17 cellular contexts compared by ENCODE assay signal in genomic region chr17:17929655-17930380, GRCh38. TPM values are rescaled to one million over a fixed set of nuclear protein-coding genes. Genes with fewer than 3 reads are reported as not detected.
A peak's percentile ranks its signal among the peaks of the same experiment; 100 is the strongest.
DNase-seq lines count a peak whose midpoint lies in the region; ATAC-seq, FAIRE-seq and TF ChIP-seq lines count a peak whose summit lies in the region.
"Had no signal": no experiment of that assay in that cellular context is flagged by ENCODE, and none has a peak within 500 bp of the region (broad histone marks: within the 10 kb centered on the region; RNA-seq: fewer than 3 reads in every experiment).

No MANE protein-coding gene starts in this region.

- CTCF ChIA-PET in endothelial cell of umbilical vein (lab: Charles Lee), result interaction anchor here (3.0 kb wide), 1 partner anchor 11 kb away, joined by 20 read pairs; no protein-coding TSS in a partner anchor

- H3K4me3 Mint-ChIP-seq in type B pancreatic cell, result no peak overlapping the region
- H3K4me3 Mint-ChIP-seq: activated B cell treated with CpG ODN at 0.5 μM for 24 hours; activated naive CD8-positive, alpha-beta T cell treated with anti-CD3 and anti-CD28 coated beads, Interleukin-2, amount 10 ng/mL, durations not matched to agents 7 days and 5 days; CD8-positive, alpha-beta T cell; stimulated activated memory B cell treated with anti-CD40 and anti-IgM and Interleukin-4, amounts not matched to agents 10 μg/mL and 1 μg/mL and 100 μg/mL, for 72 hours had no signal

- no peaks in the 10 kb centered on the region for H3K36me3 ChIP-seq in endothelial cell of umbilical vein (ENCODE audit: control insufficient read depth in 2 of 2, extremely low read depth in 1 of 2, insufficient read depth in 2 of 2, low read length in 2 of 2)
- no peaks in the 10 kb centered on the region for H3K36me3 ChIP-seq in mesodermal cell (ENCODE audit: control insufficient read depth, insufficient read depth, low read length)
- H3K36me3 ChIP-seq: colonic mucosa had no signal

- H3K4me1 Mint-ChIP-seq in type B pancreatic cell (ENCODE audit: unreplicated experiment), result peaks cover 57% of the 10 kb centered on the region

- no peak for ATAC-seq in GM18511 (IDR thresholded peaks at IDR 0.05; ENCODE audit: unreplicated experiment)
- ATAC-seq: CD8-positive, alpha-beta T cell; stimulated activated memory B cell treated with anti-CD40 and anti-IgM and Interleukin-4, amounts not matched to agents 10 μg/mL and 1 μg/mL and 100 μg/mL, for 72 hours had no signal

- no TSS peak for BruUV-seq in endothelial cell of umbilical vein (replicated peaks; lab: Mats Ljungman, UMichigan)

- no peaks in the 10 kb centered on the region for H4K20me1 ChIP-seq in endothelial cell of umbilical vein (replicated peaks; ENCODE audit: control insufficient read depth, extremely low read depth, insufficient read depth, low read length)

- H3K9ac ChIP-seq in endothelial cell of umbilical vein (replicated peaks; ENCODE audit: extremely low read depth, insufficient read depth, low read length), result no peak overlapping the region

- H2AFZ ChIP-seq in endothelial cell of umbilical vein (ENCODE audit: low read depth, low read length), result no peak overlapping the region

- 90 to 100% methylated on average over 1 to 2 of the region's 2 CpGs for WGBS in mesodermal cell (ENCODE audit: insufficient coverage in 2 of 2), 2 experiments

- H3K4me1 ChIP-seq in endothelial cell of umbilical vein (ENCODE audit: control insufficient read depth, extremely low read depth, insufficient read depth, low read length), result peaks cover 7% of the 10 kb centered on the region
- H3K4me1 ChIP-seq in mesodermal cell (ENCODE audit: control insufficient read depth, insufficient read depth, low read length, poor library complexity, severe bottlenecking), result peaks cover 45% of the 10 kb centered on the region

- no peaks in the 10 kb centered on the region for H3K27me3 ChIP-seq in endothelial cell of umbilical vein (ENCODE audit: control insufficient read depth in 2 of 2, insufficient read depth in 2 of 2, low read length in 2 of 2)
- H3K27me3 ChIP-seq: colonic mucosa had no signal

- no peaks in the 10 kb centered on the region for H3K27me3 Mint-ChIP-seq in type B pancreatic cell
- H3K27me3 Mint-ChIP-seq: activated B cell treated with CpG ODN at 0.5 μM for 24 hours; activated naive CD8-positive, alpha-beta T cell treated with anti-CD3 and anti-CD28 coated beads, Interleukin-2, amount 10 ng/mL, durations not matched to agents 7 days and 5 days; stimulated activated memory B cell treated with anti-CD40 and anti-IgM and Interleukin-4, amounts not matched to agents 10 μg/mL and 1 μg/mL and 100 μg/mL, for 72 hours had no signal

- TF ChIP-seq CTCF in endothelial cell of umbilical vein (IDR thresholded peaks at IDR 0.05; ENCODE audit: extremely low read depth in 1 of 2, insufficient read depth in 1 of 2, low read depth in 1 of 2, low read length in 2 of 2) (no peak), type B pancreatic cell (conservative IDR thresholded peaks at IDR 0.05) (no peak)

- H3K9me3 ChIP-seq in endothelial cell of umbilical vein (replicated peaks; ENCODE audit: control insufficient read depth, insufficient read depth, low read length) (no peaks in the 10 kb centered on the region), mesodermal cell (ENCODE audit: control insufficient read depth, low read length) (no peaks in the 10 kb centered on the region)
- H3K9me3 ChIP-seq: colonic mucosa had no signal

- H3K4me3 ChIP-seq in endothelial cell of umbilical vein (replicated peaks in 1 of 3; ENCODE audit: insufficient read depth in 1 of 3, low read depth in 1 of 3, low read length in 3 of 3) (no peak overlapping the region), mesodermal cell (ENCODE audit: extremely low read depth, insufficient read depth, low read length, poor library complexity, severe bottlenecking) (no peak overlapping the region)
- H3K4me3 ChIP-seq: colonic mucosa had no signal

- H3K9me1 ChIP-seq in endothelial cell of umbilical vein (replicated peaks; ENCODE audit: control insufficient read depth, extremely low read depth, insufficient read depth, low read length), result no peaks in the 10 kb centered on the region

- no peak for TF ChIP-seq POLR2A in endothelial cell of umbilical vein (IDR thresholded peaks at IDR 0.05; ENCODE audit: low read depth, low read length)

- H3K79me2 ChIP-seq in endothelial cell of umbilical vein (ENCODE audit: control insufficient read depth, insufficient read depth, low read length), result no peaks in the 10 kb centered on the region

- FAIRE-seq in endothelial cell of umbilical vein (lab: Jason Lieb, UNC), result peak; percentile 33

- no peaks in the 10 kb centered on the region for H3K9me3 Mint-ChIP-seq in type B pancreatic cell
- H3K9me3 Mint-ChIP-seq: activated B cell treated with CpG ODN at 0.5 μM for 24 hours; activated naive CD8-positive, alpha-beta T cell treated with anti-CD3 and anti-CD28 coated beads, Interleukin-2, amount 10 ng/mL, durations not matched to agents 7 days and 5 days; CD8-positive, alpha-beta T cell; stimulated activated memory B cell treated with anti-CD40 and anti-IgM and Interleukin-4, amounts not matched to agents 10 μg/mL and 1 μg/mL and 100 μg/mL, for 72 hours had no signal

- POLR2A ChIA-PET in endothelial cell of umbilical vein (lab: Charles Lee), result no interaction called here

- no peak overlapping the region for H3K4me2 ChIP-seq in endothelial cell of umbilical vein (ENCODE audit: insufficient read depth, low read length)

- dilution Hi-C loops in endothelial cell of umbilical vein (cut with MboI; ENCODE audit: extremely low pct_ligation_motif_present, low sequenced_read_pairs), result no loop called here

- peak overlapping the region; percentile 48 for H3K27ac Mint-ChIP-seq in type B pancreatic cell
- H3K27ac Mint-ChIP-seq: activated B cell treated with CpG ODN at 0.5 μM for 24 hours; activated naive CD8-positive, alpha-beta T cell treated with anti-CD3 and anti-CD28 coated beads, Interleukin-2, amount 10 ng/mL, durations not matched to agents 7 days and 5 days; stimulated activated memory B cell treated with anti-CD40 and anti-IgM and Interleukin-4, amounts not matched to agents 10 μg/mL and 1 μg/mL and 100 μg/mL, for 72 hours had no signal

- DNase-seq in DMS79 treated with DMSO at 0.1 percent for 48 hours (lab: John Stamatoyannopoulos, UW) (peak; percentile 12), DMS79 (lab: John Stamatoyannopoulos, UW) (no peak), endothelial cell of umbilical vein (ENCODE audit: low read depth, low spot score) (no peak), type B pancreatic cell (ENCODE audit: extremely low spot score, unreplicated experiment) (no peak), NCI-H526 treated with DMSO at 0.1 percent for 48 hours (lab: John Stamatoyannopoulos, UW) (no peak)
- DNase-seq in stimulated activated naive CD4-positive, alpha-beta T cell treated with Interleukin-2 at 50 U/mL for 16 hours (lab: John Stamatoyannopoulos, UW), result no peak
- DNase-seq: activated B cell treated with CpG ODN at 0.5 μM for 24 hours; activated naive CD8-positive, alpha-beta T cell treated with anti-CD3 and anti-CD28 coated beads, Interleukin-2, amount 10 ng/mL, durations not matched to agents 7 days and 5 days; CD8-positive, alpha-beta T cell; colonic mucosa; HCEC 1CT; NCI-H2029 treated with DMSO at 0.1 percent for 48 hours; stimulated activated CD4-positive, alpha-beta T cell treated with anti-CD3 and anti-CD28 coated beads, Interleukin-4, amount 100 ng/mL, for 24 hours had no signal

- H3K27ac ChIP-seq in endothelial cell of umbilical vein (ENCODE audit: insufficient read depth, low read depth, low read length) (no peak overlapping the region), mesodermal cell (ENCODE audit: low read depth, low read length, severe bottlenecking) (peak overlapping the region; percentile 61)
- H3K27ac ChIP-seq: 22Rv1, colonic mucosa had no signal

- intact Hi-C loops in endothelial cell of umbilical vein (cut with micrococcal nuclease), result no loop called here

- H3K36me3 Mint-ChIP-seq in type B pancreatic cell, result no peaks in the 10 kb centered on the region
- H3K36me3 Mint-ChIP-seq: activated naive CD8-positive, alpha-beta T cell treated with anti-CD3 and anti-CD28 coated beads, Interleukin-2, amount 10 ng/mL, durations not matched to agents 7 days and 5 days; stimulated activated memory B cell treated with anti-CD40 and anti-IgM and Interleukin-4, amounts not matched to agents 10 μg/mL and 1 μg/mL and 100 μg/mL, for 72 hours had no signal

TF ChIP-seq in endothelial cell of umbilical vein, 7 proteins besides CTCF, POLR2A, EP300 and RAD21:
- TF ChIP-seq POLR2AphosphoS5 (IDR thresholded peaks at IDR 0.05; ENCODE audit: insufficient read depth, low read depth, low read length) (no peak), GATA2 (IDR thresholded peaks at IDR 0.05; ENCODE audit: insufficient read depth, insufficient read length, low read depth, low read length) (no peak), MYC (IDR thresholded peaks at IDR 0.05; ENCODE audit: low read depth, low read length) (no peak)

RNA-seq across cellular contexts. Expression of gene TOM1L2, which starts 42.4 kb away (rescaled TPM):
- total RNA-seq in endothelial cell of umbilical vein, result 37.6 and 41.5 TPM in 2 replicates
- polyA plus RNA-seq in endothelial cell of umbilical vein, result 31.7 and 36.0 TPM in 2 replicates
- 28.1 and 28.9 TPM in 2 replicates for polyA plus RNA-seq in endothelial cell of umbilical vein (2011; cell fraction: cytosol; rRNA removed)
- polyA plus RNA-seq in endothelial cell of umbilical vein (2011; cell fraction: nucleus; rRNA removed), result 76.4 and 76.9 TPM in 2 replicates
- 39.4 and 40.0 TPM in 2 replicates for polyA plus RNA-seq in endothelial cell of umbilical vein (2012)
- 56.4 and 57.2 TPM in 2 replicates for polyA minus RNA-seq in endothelial cell of umbilical vein
- 9.5 TPM for polyA minus RNA-seq in endothelial cell of umbilical vein (2011; cell fraction: cytosol; rRNA and poly(A)+ RNA removed)
- 39.0 and 39.2 TPM in 2 replicates for polyA minus RNA-seq in endothelial cell of umbilical vein (2011; cell fraction: nucleus; rRNA and poly(A)+ RNA removed)
- polyA plus RNA-seq in mesodermal cell (2013, experiment 1 of 2), result 21.5 TPM
- 17.1 TPM for polyA plus RNA-seq in mesodermal cell (2013, experiment 2 of 2)
- total RNA-seq in type B pancreatic cell (ENCODE audit: low replicate concordance), result 62.5 and 107 TPM in 2 replicates

RNA-seq across cellular contexts. Expression of gene DRC3, which starts 42.8 kb away (rescaled TPM):
- total RNA-seq in endothelial cell of umbilical vein (1.6 and 2.3 TPM in 2 replicates), type B pancreatic cell (ENCODE audit: low replicate concordance) (3.4 and 8.9 TPM in 2 replicates)
- polyA plus RNA-seq in endothelial cell of umbilical vein, result 1.9 and 2.9 TPM in 2 replicates
- 1.0 and 1.7 TPM in 2 replicates for polyA plus RNA-seq in endothelial cell of umbilical vein (2011; cell fraction: cytosol; rRNA removed)
- polyA plus RNA-seq in endothelial cell of umbilical vein (2011; cell fraction: nucleus; rRNA removed), result 11.9 and 12.5 TPM in 2 replicates
- 2.0 and 2.9 TPM in 2 replicates for polyA plus RNA-seq in endothelial cell of umbilical vein (2012)
- 4.0 and 5.1 TPM in 2 replicates for polyA minus RNA-seq in endothelial cell of umbilical vein
- polyA minus RNA-seq in endothelial cell of umbilical vein (2011; cell fraction: cytosol; rRNA and poly(A)+ RNA removed), result not detected
- 3.3 and 3.7 TPM in 2 replicates for polyA minus RNA-seq in endothelial cell of umbilical vein (2011; cell fraction: nucleus; rRNA and poly(A)+ RNA removed)
- polyA plus RNA-seq in mesodermal cell (2013, experiment 1 of 2), result 1.1 TPM
- polyA plus RNA-seq in mesodermal cell (2013, experiment 2 of 2), result 0.46 TPM
- total RNA-seq: activated B cell treated with CpG ODN at 0.5 μM for 24 hours had no signal
